In genomic region chr11:108221981-108222685, GRCh38 we compare ENCODE assay signal across 8 cellular contexts. TPM values are rescaled to one million over a fixed set of nuclear protein-coding genes. Genes with fewer than 3 reads are reported as not detected.
A peak's percentile ranks its signal among the peaks of the same experiment; 100 is the strongest.
DNase-seq lines count a peak whose midpoint lies in the region; ATAC-seq, FAIRE-seq and TF ChIP-seq lines count a peak whose summit lies in the region.

Gene NPAT, minus strand, starts transcription at chr11:108222638. Its CDS starts 102 bp downstream, at chr11:108222536.

- H3K9me2 ChIP-seq in hepatocyte (replicated peaks; ENCODE audit: insufficient read depth): no peaks in the 10 kb centered on the region

- H3K79me2 ChIP-seq in hepatocyte: peaks cover 82% of the 10 kb centered on the region

- no peak for FAIRE-seq in small intestine (lab: Jason Lieb, UNC)

- H3K9me3 ChIP-seq in hepatocyte (ENCODE audit: low read depth) (no peaks in the 10 kb centered on the region), small intestine (ENCODE audit: control insufficient read depth, low read depth) (no peaks in the 10 kb centered on the region)

- H3K4me2 ChIP-seq in hepatocyte: peak within 1 kb of the TSS; percentile 86

- WGBS in hepatocyte (ENCODE audit: low lambda C conversion rate, missing lambda C conversion rate): 1% methylated on average over 34 of the region's 36 CpGs
- WGBS in small intestine, 3 donors: 0% methylated on average over 36 of the region's 36 CpGs

- H3K4me1 ChIP-seq in hepatocyte (ENCODE audit: insufficient read depth): peaks cover 13% of the 10 kb centered on the region
- peaks cover 2 to 8% of the 10 kb centered on the region in 2 donors for H3K4me1 ChIP-seq in small intestine (ENCODE audit: control insufficient read depth in 2 of 2, insufficient read depth in 1 of 2, low read depth in 1 of 2, low read length in 1 of 2)

- ATAC-seq in HG03457 (IDR thresholded peaks at IDR 0.05; ENCODE audit: unreplicated experiment): peak; percentile 0

- no peaks in the 10 kb centered on the region for H4K20me1 ChIP-seq in hepatocyte (ENCODE audit: insufficient read depth, poor library complexity, severe bottlenecking)

- DNase-seq in NCI-H1436 (lab: John Stamatoyannopoulos, UW): peak; percentile 33
- DNase-seq in NCI-H1436 treated with DMSO at 0.1 percent for 48 hours (lab: John Stamatoyannopoulos, UW): no peak
- DNase-seq in activated T-helper 9 cell treated with anti-CD3 and anti-CD28 coated beads, Interleukin-2, amount 50 U/mL, for 16 hours (ENCODE audit: low read depth): peak; percentile 32
- DNase-seq in hepatocyte (ENCODE audit: low spot score): no peak
- no peak for DNase-seq in small intestine
- DNase-seq in GDM1 (lab: John Stamatoyannopoulos, UW): no peak
- DNase-seq in ecto neural progenitor cell (ENCODE audit: low spot score): no peak

- H3K4me3 ChIP-seq in hepatocyte (peak within 1 kb of the TSS; percentile 65), small intestine (ENCODE audit: low read depth in 1 of 2, low read length in 2 of 2) (peak within 1 kb of the TSS; percentile 66 to 83)

- peak within 1 kb of the TSS; percentile 90 for H3K27ac ChIP-seq in hepatocyte
- peak within 1 kb of the TSS; percentile 91 to 98 for H3K27ac ChIP-seq in small intestine (ENCODE audit: low read depth in 1 of 2, low read length in 1 of 2)

- H2AFZ ChIP-seq in hepatocyte: peak within 1 kb of the TSS; percentile 87

- H3K27me3 ChIP-seq in hepatocyte (no peaks in the 10 kb centered on the region), small intestine (ENCODE audit: control insufficient read depth in 2 of 2, insufficient read depth in 2 of 2, low read length in 2 of 2) (no peaks in the 10 kb centered on the region)

- H3K36me3 ChIP-seq in hepatocyte (replicated peaks; ENCODE audit: insufficient read depth, low read depth) (no peaks in the 10 kb centered on the region), small intestine (ENCODE audit: control insufficient read depth in 2 of 2, insufficient read depth in 2 of 2, low read length in 2 of 2) (no peaks in the 10 kb centered on the region)

- TF ChIP-seq CTCF in hepatocyte (IDR thresholded peaks at IDR 0.05; ENCODE audit: poor library complexity): no peak

RNA-seq across cellular contexts. Expression of gene NPAT, which starts in this region (rescaled TPM):
- 12.0 and 14.3 TPM in 2 replicates for total RNA-seq in hepatocyte
- polyA plus RNA-seq in hepatocyte: 2.9 and 3.7 TPM in 2 replicates
- 1 to 10 TPM; 2.7 to 3.6 (median 2.7) TPM for polyA plus RNA-seq in small intestine

Comparison
In these comparisons a context has a peak if more than half of its experiments do, and no peak if none do; other contexts are left out.
1. DNase-seq: peak in NCI-H1436 (single experiment) and activated T-helper 9 cell treated with anti-CD3 and anti-CD28 coated beads, Interleukin-2, amount 50 U/mL, for 16 hours (single experiment); none in NCI-H1436 treated with DMSO at 0.1 percent for 48 hours (single experiment), hepatocyte (single experiment), small intestine (single experiment), GDM1 (single experiment) and ecto neural progenitor cell (single experiment).